ENCODE assay signal across 18 cellular contexts in the genomic region with DNA sequence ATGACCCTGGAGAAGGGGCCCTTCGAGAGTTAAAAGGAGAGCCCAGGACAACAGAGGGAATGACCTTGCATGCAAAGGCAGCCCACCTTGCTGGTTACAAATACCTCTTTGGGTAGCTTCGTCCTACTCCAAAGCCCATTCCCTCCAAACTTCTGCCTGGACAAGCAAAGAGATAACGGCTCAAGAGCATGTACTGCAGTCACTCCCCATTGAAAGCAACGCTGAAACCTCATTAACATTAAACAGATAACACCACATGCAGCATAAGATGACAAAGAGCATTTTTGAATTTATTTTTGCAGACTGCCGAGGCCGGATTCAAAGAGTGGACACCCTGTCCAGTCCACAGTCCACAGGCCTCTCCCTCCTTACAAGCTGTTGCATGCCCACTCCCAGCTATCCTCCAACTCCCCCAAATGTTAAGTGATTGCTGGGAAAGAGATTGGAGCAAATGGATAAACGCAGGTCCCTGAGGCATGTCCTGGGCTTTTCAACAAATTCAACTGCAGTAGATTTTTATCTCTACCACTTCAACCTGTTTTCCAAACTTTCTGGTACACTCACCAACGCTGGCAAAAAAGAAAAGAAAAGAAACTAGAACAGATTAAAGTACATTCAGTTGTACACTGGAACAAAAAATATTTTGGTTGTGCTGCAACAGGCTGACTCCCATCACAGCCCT.
"Had no signal": no experiment of that assay in that cellular context is flagged by ENCODE, and none has a peak within 500 bp of the region (broad histone marks: within the 10 kb centered on the region; RNA-seq: fewer than 3 reads in every experiment).

No MANE protein-coding gene starts in this region.

- DNase-seq: activated CD4-positive, alpha-beta T cell treated with anti-CD3 and anti-CD28 coated beads for 1 hour; activated CD4-positive, alpha-beta T cell treated with anti-CD3 and anti-CD28 coated beads, Interleukin-2, amount 50 U/mL, for 4 hours; activated effector memory CD4-positive, alpha-beta T cell treated with Interleukin-2 at 50 U/mL for 16 hours; activated T-cell treated with anti-CD3 and anti-CD28 coated beads, Interleukin-2, amount 50 U/mL, for 4 hours; central memory CD4-positive, alpha-beta T cell; cortex of kidney; effector CD4-positive, alpha-beta T cell; head of caudate nucleus; left cardiac atrium; ovary; sigmoid colon; stimulated activated CD4-positive, alpha-beta T cell treated with anti-CD3 and anti-CD28 coated beads, Interleukin-12 subunit alpha, Interleukin-12 subunit beta, amount 100 ng/mL, for 4 hours; stimulated activated CD4-positive, alpha-beta T cell treated with anti-CD3 and anti-CD28 coated beads, Interleukin-2, amount 100 ng/mL, for 24 hours; stomach; thyroid gland had no signal

- H3K4me1 ChIP-seq: sigmoid colon, thyroid gland had no signal

- H3K27me3 Mint-ChIP-seq: activated naive CD4-positive, alpha-beta T cell treated with anti-CD3 and anti-CD28 coated beads, Interleukin-2, amount 50 U/mL, for 24 hours had no signal

- H3K27ac Mint-ChIP-seq: activated naive CD4-positive, alpha-beta T cell treated with anti-CD3 and anti-CD28 coated beads, Interleukin-2, amount 50 U/mL, for 24 hours had no signal

- H3K36me3 ChIP-seq: ovary, sigmoid colon, thyroid gland had no signal

- H3K4me3 ChIP-seq: lung, ovary, sigmoid colon, stomach, thyroid gland had no signal

- H3K27ac ChIP-seq: ovary, sigmoid colon, thyroid gland had no signal

- H3K9me3 ChIP-seq: ovary, sigmoid colon, stomach, thyroid gland had no signal

- H3K9me3 Mint-ChIP-seq: activated T-cell treated with anti-CD3 and anti-CD28 coated beads, Interleukin-2, amount 50 U/mL, for 4 hours had no signal

- H3K4me3 Mint-ChIP-seq: activated naive CD4-positive, alpha-beta T cell treated with anti-CD3 and anti-CD28 coated beads, Interleukin-2, amount 50 U/mL, for 24 hours; activated T-cell treated with anti-CD3 and anti-CD28 coated beads, Interleukin-2, amount 50 U/mL, for 4 hours; neural crest cell had no signal

- H3K27me3 ChIP-seq: ovary, sigmoid colon, stomach, thyroid gland had no signal
